Comparison of ENCODE assay signal across 31 cellular contexts in genomic region chr17:65265276-65265675, GRCh38.
DNase-seq lines count a peak whose midpoint lies in the region; ATAC-seq and TF ChIP-seq lines count a peak whose summit lies in the region.
"Had no signal": no experiment of that assay in that cellular context is flagged by ENCODE, and none has a peak within 500 bp of the region (broad histone marks: within the 10 kb centered on the region; RNA-seq: fewer than 3 reads in every experiment).

No MANE protein-coding gene starts in this region.

- TF ChIP-seq CTCF in SK-N-SH (IDR thresholded peaks at IDR 0.05) (no peak), progenitor cell of endocrine pancreas (IDR thresholded peaks at IDR 0.05; ENCODE audit: unreplicated experiment) (no peak)

- no peak overlapping the region for H3K4me3 ChIP-seq in SK-N-SH (ENCODE audit: low read depth in 2 of 2, low read length in 1 of 2)
- H3K4me3 ChIP-seq: GM12878, HAP-1, K562 had no signal

- no peaks in the 10 kb centered on the region for H3K36me3 ChIP-seq in SK-N-SH (replicated peaks in 1 of 2; ENCODE audit: control insufficient read depth in 1 of 2, insufficient read depth in 2 of 2, low read length in 1 of 2)
- H3K36me3 ChIP-seq: BE2C, HAP-1 had no signal

- H3K9me2 ChIP-seq in SK-N-SH = no peaks in the 10 kb centered on the region

- H3K27me3 Mint-ChIP-seq in activated naive CD8-positive, alpha-beta T cell treated with anti-CD3 and anti-CD28 coated beads, Interleukin-2, amount 10 ng/mL, durations not matched to agents 7 days and 5 days = peaks cover 9% of the 10 kb centered on the region
- peaks cover 4% of the 10 kb centered on the region for H3K27me3 Mint-ChIP-seq in activated naive CD8-positive, alpha-beta T cell treated with anti-CD3 and anti-CD28 coated beads for 36 hours
- no peaks in the 10 kb centered on the region for H3K27me3 Mint-ChIP-seq in activated T-helper 17 cell treated with anti-CD3 and anti-CD28 coated beads, Interleukin-2, amount 50 U/mL, for 72 hours
- H3K27me3 Mint-ChIP-seq in progenitor cell of endocrine pancreas = no peaks in the 10 kb centered on the region

- ATAC-seq in SK-N-SH treated with all-trans-retinoic acid at 6 μM for 48 hours (no peak), sciatic nerve (no peak)
- peak; percentile 93 for ATAC-seq in activated naive CD8-positive, alpha-beta T cell treated with anti-CD3 and anti-CD28 coated beads, Interleukin-2, amount 10 ng/mL, durations not matched to agents 7 days and 5 days (ENCODE audit: low read depth)
- peak; percentile 85 for ATAC-seq in activated T-helper 17 cell treated with anti-CD3 and anti-CD28 coated beads, Interleukin-2, amount 50 U/mL, for 72 hours (replicated peaks)
- peak; percentile 87 for ATAC-seq in stimulated activated effector memory CD8-positive, alpha-beta T cell treated with anti-CD3 and anti-CD28 coated beads, Interleukin-12 subunit alpha, Interleukin-12 subunit beta, amount 100 ng/mL, for 72 hours
- ATAC-seq: GM12878, HepG2, K562 had no signal

- TF ChIP-seq EP300 in SK-N-SH (IDR thresholded peaks at IDR 0.05; ENCODE audit: borderline replicate concordance in 1 of 2, low read depth in 1 of 2, low read length in 1 of 2) = no peak

- peaks cover 6% of the 10 kb centered on the region for H3K36me3 Mint-ChIP-seq in activated naive CD8-positive, alpha-beta T cell treated with anti-CD3 and anti-CD28 coated beads, Interleukin-2, amount 10 ng/mL, durations not matched to agents 7 days and 5 days
- no peaks in the 10 kb centered on the region for H3K36me3 Mint-ChIP-seq in activated naive CD8-positive, alpha-beta T cell treated with anti-CD3 and anti-CD28 coated beads for 36 hours
- no peaks in the 10 kb centered on the region for H3K36me3 Mint-ChIP-seq in activated T-helper 17 cell treated with anti-CD3 and anti-CD28 coated beads, Interleukin-2, amount 50 U/mL, for 72 hours (ENCODE audit: low read depth)
- H3K36me3 Mint-ChIP-seq in stimulated activated effector memory CD8-positive, alpha-beta T cell treated with anti-CD3 and anti-CD28 coated beads, Interleukin-12 subunit alpha, Interleukin-12 subunit beta, amount 100 ng/mL, for 72 hours = no peaks in the 10 kb centered on the region
- H3K36me3 Mint-ChIP-seq in progenitor cell of endocrine pancreas (ENCODE audit: insufficient read depth) = no peaks in the 10 kb centered on the region
- H3K36me3 Mint-ChIP-seq: CD14-positive monocyte had no signal

- no peaks in the 10 kb centered on the region for H3K9me3 ChIP-seq in SK-N-SH
- H3K9me3 ChIP-seq: BE2C, HAP-1 had no signal

- peaks cover 26% of the 10 kb centered on the region for H3K4me1 Mint-ChIP-seq in activated naive CD8-positive, alpha-beta T cell treated with anti-CD3 and anti-CD28 coated beads, Interleukin-2, amount 10 ng/mL, durations not matched to agents 7 days and 5 days
- H3K4me1 Mint-ChIP-seq in activated naive CD8-positive, alpha-beta T cell treated with anti-CD3 and anti-CD28 coated beads for 36 hours = peaks cover 20% of the 10 kb centered on the region
- peaks cover 16% of the 10 kb centered on the region for H3K4me1 Mint-ChIP-seq in activated T-helper 17 cell treated with anti-CD3 and anti-CD28 coated beads, Interleukin-2, amount 50 U/mL, for 72 hours
- H3K4me1 Mint-ChIP-seq in stimulated activated effector memory CD8-positive, alpha-beta T cell treated with anti-CD3 and anti-CD28 coated beads, Interleukin-12 subunit alpha, Interleukin-12 subunit beta, amount 100 ng/mL, for 72 hours = peaks cover 18% of the 10 kb centered on the region
- no peaks in the 10 kb centered on the region for H3K4me1 Mint-ChIP-seq in progenitor cell of endocrine pancreas (ENCODE audit: low read depth)
- H3K4me1 Mint-ChIP-seq: CD14-positive monocyte had no signal

- peak overlapping the region; percentile 6; the same call in 1 of the 2 replicates for H2AFZ ChIP-seq in SK-N-SH (ENCODE audit: low read depth)

- no peaks in the 10 kb centered on the region for H3K27me3 ChIP-seq in SK-N-SH (ENCODE audit: insufficient read depth)

- peaks cover 0 to 16% of the 10 kb centered on the region in 2 experiments; a peak in 2 of 4 replicates for H3K4me1 ChIP-seq in SK-N-SH (ENCODE audit: control insufficient read depth in 1 of 2, insufficient read depth in 2 of 2, low read depth in 1 of 2, low read length in 1 of 2)
- H3K4me1 ChIP-seq: BE2C, HAP-1 had no signal

- H3K4me2 ChIP-seq in SK-N-SH = no peak overlapping the region

- POLR2A ChIA-PET in SK-N-SH (lab: Yijun Ruan, JAX) = no interaction called here
- POLR2A ChIA-PET in activated naive CD8-positive, alpha-beta T cell treated with anti-CD3 and anti-CD28 coated beads, Interleukin-2, amount 10 ng/mL, durations not matched to agents 7 days and 5 days (lab: Charles Lee) = no interaction called here

- CTCF ChIA-PET in SK-N-SH (lab: Yijun Ruan, JAX) = interaction anchor here (0.9 to 1.8 kb wide), 5 partner anchors 13 to 46 kb away, joined by 3 to 8 read pairs (median 5); no protein-coding TSS in a partner anchor

- DNase-seq in SK-N-SH (no peak), progenitor cell of endocrine pancreas (ENCODE audit: low spot score, unreplicated experiment) (no peak), sciatic nerve (ENCODE audit: low spot score) (no peak)
- no peak for DNase-seq in activated naive CD8-positive, alpha-beta T cell treated with anti-CD3 and anti-CD28 coated beads, Interleukin-2, amount 10 ng/mL, durations not matched to agents 7 days and 5 days
- no peak for DNase-seq in activated naive CD8-positive, alpha-beta T cell treated with anti-CD3 and anti-CD28 coated beads for 36 hours
- DNase-seq in stimulated activated effector memory CD8-positive, alpha-beta T cell treated with anti-CD3 and anti-CD28 coated beads, Interleukin-12 subunit alpha, Interleukin-12 subunit beta, amount 100 ng/mL, for 72 hours (ENCODE audit: low spot score in 2 of 2) = no peak
- DNase-seq: ACHN; BE2C; CD8-positive, alpha-beta memory T cell; DMS 273 treated with DMSO at 0.1 percent for 48 hours; DMS79; EL; GDM1; GOT3; HFFc6; MV-4-11; NCI-H1105; NCI-H1436 treated with DMSO at 0.1 percent for 48 hours; NCI-H187 treated with DMSO at 0.1 percent for 48 hours; NCI-H2171 treated with DMSO at 0.1 percent for 48 hours; NCI-H446; NCI-H524 treated with DMSO at 0.1 percent for 48 hours; NCI-H774 had no signal

- H4K20me1 ChIP-seq in SK-N-SH (ENCODE audit: insufficient read depth) = no peaks in the 10 kb centered on the region

- intact Hi-C loops in sciatic nerve (cut with DNase I) = no loop called here

- no peak overlapping the region for H3K27ac ChIP-seq in SK-N-SH (ENCODE audit: low read depth in 2 of 2, low read length in 1 of 2)
- H3K27ac ChIP-seq: 22Rv1 had no signal

- H3F3A ChIP-seq in SK-N-SH (replicated peaks; ENCODE audit: insufficient read depth) = peaks cover 10% of the 10 kb centered on the region

- TF ChIP-seq RAD21 in SK-N-SH (IDR thresholded peaks at IDR 0.05; ENCODE audit: low read length) = no peak

- peak overlapping the region; percentile 63 for H3K4me3 Mint-ChIP-seq in activated naive CD8-positive, alpha-beta T cell treated with anti-CD3 and anti-CD28 coated beads, Interleukin-2, amount 10 ng/mL, durations not matched to agents 7 days and 5 days
- no peak overlapping the region for H3K4me3 Mint-ChIP-seq in activated naive CD8-positive, alpha-beta T cell treated with anti-CD3 and anti-CD28 coated beads for 36 hours
- H3K4me3 Mint-ChIP-seq in activated T-helper 17 cell treated with anti-CD3 and anti-CD28 coated beads, Interleukin-2, amount 50 U/mL, for 72 hours = no peak overlapping the region
- H3K4me3 Mint-ChIP-seq in stimulated activated effector memory CD8-positive, alpha-beta T cell treated with anti-CD3 and anti-CD28 coated beads, Interleukin-12 subunit alpha, Interleukin-12 subunit beta, amount 100 ng/mL, for 72 hours = no peak overlapping the region
- no peak overlapping the region for H3K4me3 Mint-ChIP-seq in progenitor cell of endocrine pancreas (ENCODE audit: low read depth)
- H3K4me3 Mint-ChIP-seq: CD14-positive monocyte; CD8-positive, alpha-beta memory T cell; HFFc6 had no signal

- no peak overlapping the region for H3K9ac ChIP-seq in SK-N-SH

- H3K9me3 Mint-ChIP-seq in activated naive CD8-positive, alpha-beta T cell treated with anti-CD3 and anti-CD28 coated beads, Interleukin-2, amount 10 ng/mL, durations not matched to agents 7 days and 5 days = peaks cover 10% of the 10 kb centered on the region
- H3K9me3 Mint-ChIP-seq in activated naive CD8-positive, alpha-beta T cell treated with anti-CD3 and anti-CD28 coated beads for 36 hours = peaks cover 9% of the 10 kb centered on the region
- H3K9me3 Mint-ChIP-seq in activated T-helper 17 cell treated with anti-CD3 and anti-CD28 coated beads, Interleukin-2, amount 50 U/mL, for 72 hours = no peaks in the 10 kb centered on the region
- H3K9me3 Mint-ChIP-seq in stimulated activated effector memory CD8-positive, alpha-beta T cell treated with anti-CD3 and anti-CD28 coated beads, Interleukin-12 subunit alpha, Interleukin-12 subunit beta, amount 100 ng/mL, for 72 hours = peaks cover 3% of the 10 kb centered on the region
- peaks cover 6% of the 10 kb centered on the region for H3K9me3 Mint-ChIP-seq in progenitor cell of endocrine pancreas (ENCODE audit: low read depth)
- H3K9me3 Mint-ChIP-seq: HFFc6 had no signal

- H3K27ac Mint-ChIP-seq in activated naive CD8-positive, alpha-beta T cell treated with anti-CD3 and anti-CD28 coated beads, Interleukin-2, amount 10 ng/mL, durations not matched to agents 7 days and 5 days = peak overlapping the region; percentile 54
- no peak overlapping the region for H3K27ac Mint-ChIP-seq in activated naive CD8-positive, alpha-beta T cell treated with anti-CD3 and anti-CD28 coated beads for 36 hours
- H3K27ac Mint-ChIP-seq in activated T-helper 17 cell treated with anti-CD3 and anti-CD28 coated beads, Interleukin-2, amount 50 U/mL, for 72 hours = no peak overlapping the region
- H3K27ac Mint-ChIP-seq in stimulated activated effector memory CD8-positive, alpha-beta T cell treated with anti-CD3 and anti-CD28 coated beads, Interleukin-12 subunit alpha, Interleukin-12 subunit beta, amount 100 ng/mL, for 72 hours = no peak overlapping the region
- no peak overlapping the region for H3K27ac Mint-ChIP-seq in progenitor cell of endocrine pancreas
- H3K27ac Mint-ChIP-seq: CD14-positive monocyte, HFFc6 had no signal

- H3K79me2 ChIP-seq in SK-N-SH (ENCODE audit: insufficient read depth) = no peaks in the 10 kb centered on the region

TF ChIP-seq in SK-N-SH treated with all-trans-retinoic acid at 6 μM for 48 hours, 23 proteins besides CTCF, POLR2A, EP300 and RAD21 (continues in another document):
- TF ChIP-seq POU6F1 (CRISPR knock-in tag; IDR thresholded peaks at IDR 0.05; ENCODE audit: borderline replicate concordance, low read depth) = no peak

Comparison
In these comparisons a context has a peak if more than half of its experiments do, and no peak if none do; other contexts are left out.
1. ATAC-seq: peak in activated naive CD8-positive, alpha-beta T cell treated with anti-CD3 and anti-CD28 coated beads, Interleukin-2, amount 10 ng/mL, durations not matched to agents 7 days and 5 days (single experiment), activated T-helper 17 cell treated with anti-CD3 and anti-CD28 coated beads, Interleukin-2, amount 50 U/mL, for 72 hours (single experiment) and stimulated activated effector memory CD8-positive, alpha-beta T cell treated with anti-CD3 and anti-CD28 coated beads, Interleukin-12 subunit alpha, Interleukin-12 subunit beta, amount 100 ng/mL, for 72 hours (single experiment); none in SK-N-SH treated with all-trans-retinoic acid at 6 μM for 48 hours (single experiment) and sciatic nerve (single experiment).